1 cellular context compared by ENCODE assay signal in genomic region chr17:1753767-1754429, GRCh38.
TF ChIP-seq lines count a peak whose summit lies in the region.

No MANE protein-coding gene starts in this region.

TF ChIP-seq in H1, 55 proteins besides CTCF, POLR2A, EP300 and RAD21:
- TF ChIP-seq JUN (IDR thresholded peaks at IDR 0.05; ENCODE audit: low read depth, low read length) (no peak), SRF (IDR thresholded peaks at IDR 0.05; ENCODE audit: low read depth, low read length) (no peak), TCF12 (IDR thresholded peaks at IDR 0.05; ENCODE audit: low read depth, low read length) (no peak), BCL11A (IDR thresholded peaks at IDR 0.05; ENCODE audit: low read depth in 2 of 2, low read length in 2 of 2) (no peak), RFX5 (IDR thresholded peaks at IDR 0.05; ENCODE audit: borderline replicate concordance, low read depth, low read length) (no peak), E2F6 (IDR thresholded peaks at IDR 0.05) (no peak), ZNF274 (IDR thresholded peaks at IDR 0.05; ENCODE audit: borderline replicate concordance, extremely low read depth, low read length) (no peak), CEBPB (IDR thresholded peaks at IDR 0.05; ENCODE audit: low read depth, low read length) (no peak), TEAD4 (IDR thresholded peaks at IDR 0.05; ENCODE audit: low read depth, low read length) (no peak), SP2 (IDR thresholded peaks at IDR 0.05; ENCODE audit: low read length) (no peak), TBP (IDR thresholded peaks at IDR 0.05; ENCODE audit: low read depth, low read length) (no peak), SIX5 (IDR thresholded peaks at IDR 0.05; ENCODE audit: low read depth, low read length) (no peak)
TF ChIP-seq in H1: peak in this region for 0.
